13 cellular contexts compared by ENCODE assay signal in the genomic region with DNA sequence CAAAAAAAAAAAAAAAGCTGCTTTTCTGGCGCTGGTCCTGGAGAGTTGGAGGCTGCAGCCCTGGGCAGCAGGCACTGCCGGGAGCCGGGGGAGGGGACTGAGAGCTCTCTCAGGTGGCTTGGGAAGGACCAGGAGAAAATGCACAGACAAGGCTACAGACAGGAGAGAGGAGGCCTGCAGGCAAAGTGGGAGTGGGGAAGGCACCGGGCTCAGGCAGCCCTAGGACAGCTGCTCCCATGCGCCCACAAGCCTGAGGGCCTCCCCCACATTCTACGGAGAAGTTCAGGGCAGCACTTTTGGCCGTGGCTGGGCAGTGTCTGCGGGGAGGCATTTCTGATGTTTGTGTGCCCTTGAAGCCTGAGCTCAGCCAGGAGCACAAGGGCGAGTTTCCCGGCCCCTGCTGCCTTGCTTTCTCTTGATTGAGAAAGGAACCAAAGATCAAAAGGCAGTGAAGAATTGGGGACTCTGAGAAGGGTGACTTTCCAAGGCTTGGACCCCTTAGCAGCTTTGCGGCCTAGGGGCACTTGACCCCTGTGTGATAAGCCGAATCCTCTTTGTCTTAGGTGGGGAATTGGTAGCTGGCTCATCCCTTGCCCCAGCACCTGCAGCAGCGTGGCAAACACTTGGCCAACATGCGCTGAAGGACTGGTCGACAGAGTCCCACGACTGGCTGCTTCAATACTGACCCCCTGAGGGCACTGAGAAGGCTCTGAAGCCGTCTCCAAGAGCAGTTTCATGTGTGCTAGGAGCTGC. TPM values are rescaled to one million over a fixed set of nuclear protein-coding genes. Genes with fewer than 3 reads are reported as not detected.
A peak's percentile ranks its signal among the peaks of the same experiment; 100 is the strongest.
DNase-seq lines count a peak whose midpoint lies in the region; ATAC-seq lines count a peak whose summit lies in the region.
"Had no signal": no experiment of that assay in that cellular context is flagged by ENCODE, and none has a peak within 500 bp of the region (broad histone marks: within the 10 kb centered on the region; RNA-seq: fewer than 3 reads in every experiment).

No MANE protein-coding gene starts in this region.

- intact Hi-C loops in sciatic nerve (cut with DNase I), result no loop called here

- H3K27ac ChIP-seq in caudate nucleus (ENCODE audit: low read depth, low read length), result peak overlapping the region; percentile 44
- H3K27ac ChIP-seq: 22Rv1 had no signal

- DNase-seq in DMS 273 (lab: John Stamatoyannopoulos, UW; ENCODE audit: unreplicated experiment) (peak; percentile 21), DMS 273 treated with DMSO at 0.1 percent for 48 hours (lab: John Stamatoyannopoulos, UW) (no peak), caudate nucleus (lab: John Stamatoyannopoulos, UW) (peak in 6 of 61 donors; percentile 11 to 39 (median 18)), iPS-NIHi11 (ENCODE audit: low spot score) (peak; percentile 57), sciatic nerve (ENCODE audit: low spot score) (no peak), Kasumi-1 (lab: John Stamatoyannopoulos, UW) (no peak)
- DNase-seq: MV-4-11; naive thymus-derived CD8-positive, alpha-beta T cell; NCI-H69; SHP77 had no signal

- ATAC-seq in sciatic nerve (peak; percentile 51), GM21515 (IDR thresholded peaks at IDR 0.05; ENCODE audit: unreplicated experiment) (no peak), GM19023 (IDR thresholded peaks at IDR 0.05; ENCODE audit: unreplicated experiment) (no peak)
- ATAC-seq: naive thymus-derived CD8-positive, alpha-beta T cell had no signal

RNA-seq across cellular contexts. Expression of gene PPM1F, which starts 35.3 kb away (rescaled TPM):
- 95.5 TPM for total RNA-seq in sciatic nerve

RNA-seq across cellular contexts. Expression of gene MAPK1, which starts 49.9 kb away (rescaled TPM):
- total RNA-seq in sciatic nerve, result 135 TPM

Comparison
In these comparisons a context has a peak if more than half of its experiments do, and no peak if none do; other contexts are left out.
1. DNase-seq: peak in DMS 273 (single experiment) and iPS-NIHi11 (single experiment); none in DMS 273 treated with DMSO at 0.1 percent for 48 hours (single experiment), sciatic nerve (single experiment) and Kasumi-1 (0 of 2).